ENCODE assay signal across 16 cellular contexts in genomic region chr13:97537110-97537509, GRCh38.
DNase-seq lines count a peak whose midpoint lies in the region; ATAC-seq, FAIRE-seq and TF ChIP-seq lines count a peak whose summit lies in the region.
"Had no signal": no experiment of that assay in that cellular context is flagged by ENCODE, and none has a peak within 500 bp of the region (broad histone marks: within the 10 kb centered on the region; RNA-seq: fewer than 3 reads in every experiment).

No MANE protein-coding gene starts in this region.

- H3K4me3 ChIP-seq in gastroesophageal sphincter, result no peak overlapping the region

- no peaks in the 10 kb centered on the region for H3K9me3 ChIP-seq in gastroesophageal sphincter
- H3K9me3 ChIP-seq: neutrophil had no signal

- H3K4me1 ChIP-seq in gastroesophageal sphincter, result no peaks in the 10 kb centered on the region

- peaks cover 12% of the 10 kb centered on the region for H3K4me1 Mint-ChIP-seq in endothelial cell (ENCODE audit: unreplicated experiment)
- H3K4me1 Mint-ChIP-seq: activated B cell treated with CpG ODN at 0.5 μM for 24 hours had no signal

- TF ChIP-seq EP300 in gastroesophageal sphincter (IDR thresholded peaks at IDR 0.05), result no peak

- H3K27me3 ChIP-seq in gastroesophageal sphincter, result no peaks in the 10 kb centered on the region
- H3K27me3 ChIP-seq: neutrophil had no signal

- no peak overlapping the region for H3K27ac ChIP-seq in gastroesophageal sphincter
- H3K27ac ChIP-seq: neutrophil had no signal

- peak; percentile 20 for FAIRE-seq in GM12891 (lab: Jason Lieb, UNC)
- FAIRE-seq: endometrium had no signal

- H3K27me3 Mint-ChIP-seq in endothelial cell (ENCODE audit: unreplicated experiment), result no peaks in the 10 kb centered on the region

- no peak overlapping the region for H3K4me3 Mint-ChIP-seq in endothelial cell (ENCODE audit: unreplicated experiment)
- H3K4me3 Mint-ChIP-seq: activated B cell treated with CpG ODN at 0.5 μM for 24 hours had no signal

- ATAC-seq in GM19351 (IDR thresholded peaks at IDR 0.05; ENCODE audit: unreplicated experiment), result peak; percentile 79
- peak; percentile 71 for ATAC-seq in HG02623 (IDR thresholded peaks at IDR 0.05; ENCODE audit: unreplicated experiment)
- ATAC-seq in HG03196 (IDR thresholded peaks at IDR 0.05; ENCODE audit: unreplicated experiment), result peak; percentile 79
- no peak for ATAC-seq in gastroesophageal sphincter

- no peak overlapping the region for H3K27ac Mint-ChIP-seq in endothelial cell (ENCODE audit: unreplicated experiment)
- H3K27ac Mint-ChIP-seq: activated B cell treated with CpG ODN at 0.5 μM for 24 hours had no signal

- H3K36me3 Mint-ChIP-seq in endothelial cell (ENCODE audit: low read depth, unreplicated experiment), result no peaks in the 10 kb centered on the region

- WGBS in gastroesophageal sphincter (ENCODE audit: low coverage in 1 of 2), 2 donors, result 89 to 90% methylated on average over 1 of the region's 1 CpG

- TF ChIP-seq CTCF in gastroesophageal sphincter (IDR thresholded peaks at IDR 0.05) (no peak), endothelial cell (IDR thresholded peaks at IDR 0.05; ENCODE audit: unreplicated experiment) (no peak)

- no peaks in the 10 kb centered on the region for H3K9me3 Mint-ChIP-seq in endothelial cell (ENCODE audit: unreplicated experiment)
- H3K9me3 Mint-ChIP-seq: activated B cell treated with CpG ODN at 0.5 μM for 24 hours had no signal

- no peak for DNase-seq in GM12891 (ENCODE audit: insufficient read length, low spot score)
- DNase-seq in NCI-H345 (lab: John Stamatoyannopoulos, UW), result no peak
- DNase-seq in NCI-H748 treated with DMSO at 0.1 percent for 48 hours (lab: John Stamatoyannopoulos, UW), result no peak
- no peak for DNase-seq in endothelial cell (ENCODE audit: low spot score)
- DNase-seq: activated B cell treated with CpG ODN at 0.5 μM for 24 hours; activated effector memory CD4-positive, alpha-beta T cell treated with Interleukin-2 at 50 U/mL for 16 hours; DMS53; NCI-H1092 treated with DMSO at 0.1 percent for 48 hours; NCI-H524 treated with DMSO at 0.1 percent for 48 hours; SIG-M5 had no signal

- TF ChIP-seq POLR2A in GM12891 (IDR thresholded peaks at IDR 0.05; ENCODE audit: low read depth, low read length) (no peak), gastroesophageal sphincter (IDR thresholded peaks at IDR 0.05) (no peak)

- H3K36me3 ChIP-seq in gastroesophageal sphincter, result no peaks in the 10 kb centered on the region
- H3K36me3 ChIP-seq: neutrophil had no signal

TF ChIP-seq in GM12891, 5 proteins besides CTCF, POLR2A, EP300 and RAD21:
- TF ChIP-seq SPI1 (IDR thresholded peaks at IDR 0.05; ENCODE audit: low read depth, low read length) (peak; percentile 36; the same call in 1 of the 2 replicates), POU2F2 (IDR thresholded peaks at IDR 0.05; ENCODE audit: low read depth, low read length) (no peak)
